In genomic region chr9:136604823-136605525, GRCh38 we compare ENCODE assay signal across 22 cellular contexts. TPM values are rescaled to one million over a fixed set of nuclear protein-coding genes. Genes with fewer than 3 reads are reported as not detected.
DNase-seq lines count a peak whose midpoint lies in the region; ATAC-seq, FAIRE-seq and TF ChIP-seq lines count a peak whose summit lies in the region.
"Had no signal": no experiment of that assay in that cellular context is flagged by ENCODE, and none has a peak within 500 bp of the region (broad histone marks: within the 10 kb centered on the region; RNA-seq: fewer than 3 reads in every experiment).

No MANE protein-coding gene starts in this region.

- H3K27ac Mint-ChIP-seq in activated naive CD4-positive, alpha-beta T cell treated with anti-CD3 and anti-CD28 coated beads, Interleukin-2, amount 10 ng/mL, durations not matched to agents 7 days and 5 days = no peak overlapping the region
- H3K27ac Mint-ChIP-seq: activated CD8-positive, alpha-beta memory T cell treated with anti-CD3 and anti-CD28 coated beads, Interleukin-2, amount 10 ng/mL, durations not matched to agents 7 days and 5 days had no signal

- no peak overlapping the region for H3K4me3 Mint-ChIP-seq in activated naive CD4-positive, alpha-beta T cell treated with anti-CD3 and anti-CD28 coated beads, Interleukin-2, amount 10 ng/mL, durations not matched to agents 7 days and 5 days
- H3K4me3 Mint-ChIP-seq: activated CD8-positive, alpha-beta memory T cell treated with anti-CD3 and anti-CD28 coated beads, Interleukin-2, amount 10 ng/mL, durations not matched to agents 7 days and 5 days had no signal

- CTCF ChIA-PET in K562 (lab: Yijun Ruan, JAX; ENCODE audit: low intra/inter-chr PET ratio) = no interaction called here
- CTCF ChIA-PET in activated naive CD4-positive, alpha-beta T cell treated with anti-CD3 and anti-CD28 coated beads, Interleukin-2, amount 10 ng/mL, durations not matched to agents 7 days and 5 days (lab: Charles Lee) = no interaction called here

- no TSS peak for BruUV-seq in K562 (replicated peaks; lab: Mats Ljungman, UMichigan)

- H3K9me3 ChIP-seq in K562 (replicated peaks; ENCODE audit: control insufficient read depth, insufficient read depth, low read depth, low read length) (no peaks in the 10 kb centered on the region), sigmoid colon (no peaks in the 10 kb centered on the region)
- H3K9me3 ChIP-seq: MG63 had no signal

- H3K79me2 ChIP-seq in K562 (ENCODE audit: control insufficient read depth, insufficient read depth, low read length) = no peaks in the 10 kb centered on the region

- in situ Hi-C loops in K562 (cut with MboI) = no loop called here

- H2AFZ ChIP-seq in K562 (ENCODE audit: low read depth, low read length) = no peak overlapping the region

- no peak for FAIRE-seq in K562 (lab: Jason Lieb, UNC)
- FAIRE-seq: endometrium, frontal cortex had no signal

- no peak for TF ChIP-seq RAD21 in K562 (CRISPR knock-in tag; conservative IDR thresholded peaks at IDR 0.05 in 1 of 2, IDR thresholded peaks at IDR 0.05 in 1 of 2)

- DNase-seq in H7 (peak; percentile 91), K562 (ENCODE audit: extremely low read depth in 1 of 4, low spot score in 3 of 4) (peak in 1 of 4 experiments; percentile 40), left lobe of liver (ENCODE audit: low spot score) (no peak), sigmoid colon (no peak), T1000 (lab: John Stamatoyannopoulos, UW) (no peak)
- DNase-seq in activated naive CD4-positive, alpha-beta T cell treated with anti-CD3 and anti-CD28 coated beads, Interleukin-2, amount 10 ng/mL, durations not matched to agents 7 days and 5 days = no peak
- DNase-seq: activated CD8-positive, alpha-beta memory T cell treated with anti-CD3 and anti-CD28 coated beads, Interleukin-2, amount 10 ng/mL, durations not matched to agents 7 days and 5 days; activated effector memory CD4-positive, alpha-beta T cell treated with Interleukin-2 at 50 U/mL for 16 hours; amniotic stem cell; COR-L47; MG63; NCI-H1694; NCI-H226; NK-92 treated with Interleukin-12 subunit alpha and Interleukin-12 subunit beta, amount 100 ng/mL, for 24 hours; occipital lobe; SHP77 treated with DMSO at 0.1 percent for 48 hours; stimulated activated CD4-positive, alpha-beta T cell treated with anti-CD3 and anti-CD28 coated beads, Interleukin-2, amount 100 ng/mL, for 48 hours; T-helper 2 cell had no signal

- H3K4me1 Mint-ChIP-seq in activated naive CD4-positive, alpha-beta T cell treated with anti-CD3 and anti-CD28 coated beads, Interleukin-2, amount 10 ng/mL, durations not matched to agents 7 days and 5 days = no peaks in the 10 kb centered on the region
- H3K4me1 Mint-ChIP-seq: activated CD8-positive, alpha-beta memory T cell treated with anti-CD3 and anti-CD28 coated beads, Interleukin-2, amount 10 ng/mL, durations not matched to agents 7 days and 5 days had no signal

- TF ChIP-seq EP300 in K562 (IDR thresholded peaks at IDR 0.05; ENCODE audit: low read length) = no peak
- TF ChIP-seq EP300 in sigmoid colon (IDR thresholded peaks at IDR 0.05) = no peak

- peaks cover 63% of the 10 kb centered on the region for H3K27me3 Mint-ChIP-seq in activated naive CD4-positive, alpha-beta T cell treated with anti-CD3 and anti-CD28 coated beads, Interleukin-2, amount 10 ng/mL, durations not matched to agents 7 days and 5 days

- H3K4me3 ChIP-seq in H7 (ENCODE audit: insufficient read depth, low read depth, low read length) (no peak overlapping the region), K562 (no peak overlapping the region), sigmoid colon (no peak overlapping the region)
- H3K4me3 ChIP-seq: MG63 had no signal

- H3K36me3 ChIP-seq in H7 (replicated peaks; ENCODE audit: control insufficient read depth, insufficient read depth, low read length) (no peaks in the 10 kb centered on the region), K562 (ENCODE audit: control insufficient read depth, insufficient read depth, low read length) (no peaks in the 10 kb centered on the region), sigmoid colon (no peaks in the 10 kb centered on the region)
- H3K36me3 ChIP-seq: MG63 had no signal

- TF ChIP-seq CTCF in K562 (IDR thresholded peaks at IDR 0.05 in 2 of 3, conservative IDR thresholded peaks at IDR 0.05 in 1 of 3; ENCODE audit: insufficient read depth in 2 of 3, low read depth in 1 of 3, low read length in 3 of 3) = no peak
- TF ChIP-seq CTCF in sigmoid colon (IDR thresholded peaks at IDR 0.05) = no peak

- H3K27ac ChIP-seq in K562 (ENCODE audit: extremely low read depth, low read depth, low read length) (no peak overlapping the region), sigmoid colon (peak overlapping the region in 3 of 4 donors; percentile 65 to 74 (median 70))

- intact Hi-C loops in K562 (cut with micrococcal nuclease) = no loop called here
- intact Hi-C loops in sigmoid colon (cut with DNase I) = loop anchor here (5.0 kb wide), 1 partner anchor 78 kb away; no protein-coding TSS in a partner anchor

- H3K36me3 Mint-ChIP-seq in activated naive CD4-positive, alpha-beta T cell treated with anti-CD3 and anti-CD28 coated beads, Interleukin-2, amount 10 ng/mL, durations not matched to agents 7 days and 5 days = no peaks in the 10 kb centered on the region
- H3K36me3 Mint-ChIP-seq: activated CD8-positive, alpha-beta memory T cell treated with anti-CD3 and anti-CD28 coated beads, Interleukin-2, amount 10 ng/mL, durations not matched to agents 7 days and 5 days had no signal

- H3K27me3 ChIP-seq in H7 (ENCODE audit: control insufficient read depth, insufficient read depth, low read length) = no peaks in the 10 kb centered on the region
- H3K27me3 ChIP-seq in K562 (ENCODE audit: control insufficient read depth in 2 of 2, insufficient read depth in 2 of 2, low read length in 2 of 2) = no peaks in the 10 kb centered on the region
- H3K27me3 ChIP-seq in sigmoid colon = peaks cover 0 to 13% (median 0%) of the 10 kb centered on the region in 3 donors
- H3K27me3 ChIP-seq: MG63 had no signal

- POLR2A ChIA-PET in K562 (lab: Yijun Ruan, JAX) = interaction anchor here (0.6 kb wide), 1 partner anchor 144 kb away, joined by 3 read pairs; no protein-coding TSS in a partner anchor

- peaks cover 7% of the 10 kb centered on the region for H3K9me3 Mint-ChIP-seq in activated naive CD4-positive, alpha-beta T cell treated with anti-CD3 and anti-CD28 coated beads, Interleukin-2, amount 10 ng/mL, durations not matched to agents 7 days and 5 days

- no peaks in the 10 kb centered on the region for H3K9me1 ChIP-seq in K562 (ENCODE audit: control insufficient read depth, insufficient read depth, low read length)

- 56% methylated on average over 17 of the region's 26 CpGs for WGBS in K562 (ENCODE audit: insufficient coverage, low coverage, missing lambda C conversion rate)
- WGBS in sigmoid colon, 2 donors = 31 to 70% methylated on average over 26 of the region's 26 CpGs

- TF ChIP-seq POLR2A in K562 (conservative IDR thresholded peaks at IDR 0.05) (no peak), sigmoid colon (IDR thresholded peaks at IDR 0.05) (peak in 1 of 2 donors; percentile 43)

- H3K4me1 ChIP-seq in K562 (replicated peaks in 1 of 2; ENCODE audit: control insufficient read depth in 2 of 2, insufficient read depth in 2 of 2, low read length in 2 of 2) (peaks cover 8 to 69% of the 10 kb centered on the region in 2 experiments), sigmoid colon (peaks cover 0 to 44% (median 27%) of the 10 kb centered on the region in 4 donors)

- ATAC-seq in K562 (peak; percentile 33; the same call in 2 of the 3 replicates), left lobe of liver (peak; percentile 34), GM21526 (IDR thresholded peaks at IDR 0.05; ENCODE audit: low FRiP score, unreplicated experiment) (no peak), GM21528 (IDR thresholded peaks at IDR 0.05; ENCODE audit: low FRiP score, unreplicated experiment) (no peak)
- ATAC-seq: activated CD8-positive, alpha-beta memory T cell treated with anti-CD3 and anti-CD28 coated beads, Interleukin-2, amount 10 ng/mL, durations not matched to agents 7 days and 5 days had no signal

- no peak overlapping the region for H3K4me2 ChIP-seq in K562 (ENCODE audit: insufficient read depth, low read length)

- no peaks in the 10 kb centered on the region for H4K20me1 ChIP-seq in K562 (replicated peaks; ENCODE audit: control insufficient read depth, insufficient read depth, low read length)

- no peak overlapping the region; a peak in 1 of 4 replicates for H3K9ac ChIP-seq in K562 (ENCODE audit: insufficient read depth in 1 of 2, low read depth in 2 of 2, low read length in 2 of 2)

RNA-seq across cellular contexts. Expression of gene EGFL7, which starts 57.7 kb away (rescaled TPM):
- 68.5 and 87.3 TPM in 2 replicates for total RNA-seq in H7 (2014; rRNA removed; shearing (Covaris generic))
- total RNA-seq in K562 (2011; cell fraction: chromatin; rRNA removed; ENCODE audit: low replicate concordance) = 149 and 838 TPM in 2 replicates
- 1,169 and 1,462 TPM in 2 replicates for total RNA-seq in K562 (2011; cell fraction: nucleolus; rRNA removed)
- 493 and 520 TPM in 2 replicates for total RNA-seq in K562 (2011; cell fraction: nucleoplasm; rRNA removed)
- total RNA-seq in K562 (2014; rRNA removed) (217 and 294 TPM in 2 replicates), K562 (2014; rRNA removed; fragmentation: Illumina TruSeq; extraction: Trizol) (6.6 and 10.2 TPM in 2 replicates), K562 (2015; rRNA removed; fragmentation: Illumina TruSeq; extraction: Trizol) (55.3 and 55.5 TPM in 2 replicates), K562 (2021) (213 and 225 TPM in 2 replicates), left lobe of liver (42.3 TPM), sigmoid colon (10 to 100 TPM; 31.0 to 75.6 (median 46.0) TPM)
- polyA plus RNA-seq in K562 (2011; rRNA removed) (220 and 305 TPM in 2 replicates), K562 (2014; fragmentation: Illumina TruSeq; extraction: Trizol) (16.3 and 110 TPM in 2 replicates), K562 (2014; fragmentation: Nextera tagmentation; extraction: Ambion mirVana) (10 to 100 TPM in 1 of 2 experiments, 1 to 10 TPM in 1; 1.5 to 10.9 TPM), K562 (2014; rRNA removed) (286 and 294 TPM in 2 replicates), sigmoid colon (10 to 100 TPM in 2 of 3 donors, 1 to 10 TPM in 1; 6.0 to 43.5 (median 27.6) TPM)
- polyA plus RNA-seq in K562 (2011; cell fraction: cytosol; rRNA removed) = 390 and 1,175 TPM in 2 replicates
- polyA plus RNA-seq in K562 (2011; cell fraction: nucleus; rRNA removed) = 1,734 and 4,262 TPM in 2 replicates
- polyA plus RNA-seq in K562 (2012) = 148 and 194 TPM in 2 replicates
- 33.5 and 52.0 TPM in 2 replicates for polyA minus RNA-seq in K562 (2011; rRNA and poly(A)+ RNA removed)
- polyA minus RNA-seq in K562 (2011; cell fraction: cytosol; rRNA and poly(A)+ RNA removed) = 222 and 294 TPM in 2 replicates
- 630 and 998 TPM in 2 replicates for polyA minus RNA-seq in K562 (2011; cell fraction: nucleus; rRNA and poly(A)+ RNA removed)

RNA-seq across cellular contexts. Expression of gene NOTCH1, which starts 59.1 kb away (rescaled TPM):
- total RNA-seq in H7 (2014; rRNA removed; shearing (Covaris generic)) = 32.2 and 33.3 TPM in 2 replicates
- 19.9 and 65.7 TPM in 2 replicates for total RNA-seq in K562 (2011; cell fraction: chromatin; rRNA removed; ENCODE audit: low replicate concordance)
- total RNA-seq in K562 (2011; cell fraction: nucleolus; rRNA removed) = 52.4 and 65.7 TPM in 2 replicates
- total RNA-seq in K562 (2011; cell fraction: nucleoplasm; rRNA removed) = 25.2 and 35.0 TPM in 2 replicates
- total RNA-seq in K562 (2014; rRNA removed) (7.1 and 12.0 TPM in 2 replicates), K562 (2014; rRNA removed; fragmentation: Illumina TruSeq; extraction: Trizol) (0.69 and 0.73 TPM in 2 replicates), K562 (2015; rRNA removed; fragmentation: Illumina TruSeq; extraction: Trizol) (2.3 and 2.8 TPM in 2 replicates), K562 (2021) (26.7 and 31.4 TPM in 2 replicates), left lobe of liver (31.9 TPM), sigmoid colon (10 to 100 TPM; 16.6 to 36.0 (median 31.8) TPM)
- polyA plus RNA-seq in K562 (2011; rRNA removed) (1.2 and 2.2 TPM in 2 replicates), K562 (2014; fragmentation: Illumina TruSeq; extraction: Trizol) (2.6 and 6.3 TPM in 2 replicates), K562 (2014; fragmentation: Nextera tagmentation; extraction: Ambion mirVana) (under 1 TPM; 0.03 to 0.04 TPM), K562 (2014; rRNA removed) (8.2 and 8.6 TPM in 2 replicates), sigmoid colon (10 to 100 TPM in 1 of 3 donors, 1 to 10 TPM in 2; 1.8 to 30.8 (median 3.7) TPM)
- 2.9 and 4.9 TPM in 2 replicates for polyA plus RNA-seq in K562 (2011; cell fraction: cytosol; rRNA removed)
- 13.3 and 22.9 TPM in 2 replicates for polyA plus RNA-seq in K562 (2011; cell fraction: nucleus; rRNA removed)
- 10.2 and 14.1 TPM in 2 replicates for polyA plus RNA-seq in K562 (2012)
- polyA minus RNA-seq in K562 (2011; rRNA and poly(A)+ RNA removed) = 2.0 and 2.8 TPM in 2 replicates
- polyA minus RNA-seq in K562 (2011; cell fraction: cytosol; rRNA and poly(A)+ RNA removed) = 35.0 and 45.4 TPM in 2 replicates
- 15.9 and 18.9 TPM in 2 replicates for polyA minus RNA-seq in K562 (2011; cell fraction: nucleus; rRNA and poly(A)+ RNA removed)

Comparison
In these comparisons a context has a peak if more than half of its experiments do, and no peak if none do; other contexts are left out.
1. ATAC-seq: peak in K562 (single experiment) and left lobe of liver (single experiment); none in GM21526 (single experiment) and GM21528 (single experiment).